Comparison of ENCODE assay signal across 21 cellular contexts in genomic region chr3:117068301-117068700, GRCh38.
"Had no signal": no experiment of that assay in that cellular context is flagged by ENCODE, and none has a peak within 500 bp of the region (broad histone marks: within the 10 kb centered on the region; RNA-seq: fewer than 3 reads in every experiment).

No MANE protein-coding gene starts in this region.

- H3K9me3 Mint-ChIP-seq: mesothelial cell of epicardium had no signal

- H3K36me3 Mint-ChIP-seq: immature natural killer cell; mesothelial cell of epicardium; naive thymus-derived CD4-positive, alpha-beta T cell had no signal

- H3K36me3 ChIP-seq: esophagus muscularis mucosa, gastroesophageal sphincter, heart left ventricle, left lung, lower lobe of right lung had no signal

- H3K4me1 ChIP-seq: foreskin keratinocyte, gastroesophageal sphincter, lower lobe of right lung had no signal

- H3K4me3 Mint-ChIP-seq: immature natural killer cell; mesothelial cell of epicardium; naive thymus-derived CD4-positive, alpha-beta T cell had no signal

- H3K4me1 Mint-ChIP-seq: immature natural killer cell; mesothelial cell of epicardium; naive thymus-derived CD4-positive, alpha-beta T cell had no signal

- DNase-seq: dermis blood vessel endothelial cell; dorsolateral prefrontal cortex; effector CD4-positive, alpha-beta T cell; effector memory CD4-positive, alpha-beta T cell; foreskin keratinocyte; heart left ventricle; hypothalamus; immature natural killer cell; islet precursor cell; kidney; kidney glomerular epithelial cell; left lung; left ventricle myocardium superior; lower lobe of right lung; mesenchymal stem cell; naive thymus-derived CD4-positive, alpha-beta T cell had no signal

- H3K27ac Mint-ChIP-seq: immature natural killer cell; mesothelial cell of epicardium; naive thymus-derived CD4-positive, alpha-beta T cell had no signal

- ATAC-seq: foreskin keratinocyte; gastroesophageal sphincter; heart left ventricle; left lung; left ventricle myocardium superior; lower lobe of right lung; naive thymus-derived CD4-positive, alpha-beta T cell had no signal

- H3K27me3 Mint-ChIP-seq: naive thymus-derived CD4-positive, alpha-beta T cell had no signal

- H3K4me3 ChIP-seq: coronary artery, dorsolateral prefrontal cortex, esophagus muscularis mucosa, gastroesophageal sphincter, heart left ventricle, hepatocyte, left lung, lower lobe of right lung had no signal

- H3K9me3 ChIP-seq: esophagus muscularis mucosa, gastroesophageal sphincter, heart left ventricle, left lung, lower lobe of right lung had no signal
